19 cellular contexts compared by ENCODE assay signal in the genomic region with DNA sequence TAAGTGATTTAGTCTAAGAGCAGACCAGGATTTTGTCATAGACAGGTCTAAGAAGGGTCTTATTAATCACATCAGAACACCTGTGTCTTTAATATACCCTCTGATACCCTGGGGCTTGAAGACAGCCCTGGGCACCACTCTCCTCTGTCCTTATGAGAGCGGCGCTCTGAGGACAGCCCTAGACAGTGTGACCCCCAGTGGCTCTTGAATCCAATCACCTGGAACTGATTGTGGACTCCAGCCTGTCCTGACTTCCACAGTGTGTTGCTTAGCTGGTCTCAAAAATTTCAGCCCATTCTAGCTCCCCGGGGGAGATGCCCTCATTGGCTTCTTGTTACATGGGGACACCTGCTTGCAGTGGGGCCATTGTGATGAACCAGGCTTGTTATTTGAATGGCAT.
A peak's percentile ranks its signal among the peaks of the same experiment; 100 is the strongest.
DNase-seq lines count a peak whose midpoint lies in the region; ATAC-seq and TF ChIP-seq lines count a peak whose summit lies in the region.
"Had no signal": no experiment of that assay in that cellular context is flagged by ENCODE, and none has a peak within 500 bp of the region (broad histone marks: within the 10 kb centered on the region; RNA-seq: fewer than 3 reads in every experiment).

No MANE protein-coding gene starts in this region.

- peak; percentile 31 for DNase-seq in NCI-H345 (lab: John Stamatoyannopoulos, UW)
- no peak for DNase-seq in NCI-H345 treated with DMSO at 0.1 percent for 48 hours (lab: John Stamatoyannopoulos, UW; ENCODE audit: unreplicated experiment)
- DNase-seq in WTC11 (ENCODE audit: low spot score), result no peak
- DNase-seq in thyroid gland, result peak; percentile 36 to 44
- DNase-seq in WERI-Rb-1, result no peak
- no peak for DNase-seq in DMS114 treated with DMSO at 0.1 percent for 48 hours (lab: John Stamatoyannopoulos, UW; ENCODE audit: unreplicated experiment)
- no peak for DNase-seq in activated effector memory CD4-positive, alpha-beta T cell treated with Interleukin-2 at 50 U/mL for 16 hours
- DNase-seq: ACHN; BE2C; C1 segment of cervical spinal cord; CD4-positive, CD25-positive, alpha-beta regulatory T cell; CD8-positive, alpha-beta memory T cell; COR-L47; DMS 273 treated with DMSO at 0.1 percent for 48 hours; GDM1 had no signal

- H3K9me3 ChIP-seq in thyroid gland (no peaks in the 10 kb centered on the region), WERI-Rb-1 (ENCODE audit: severe bottlenecking) (no peaks in the 10 kb centered on the region)
- H3K9me3 ChIP-seq: BE2C, HAP-1 had no signal

- TF ChIP-seq CTCF in WTC11 (IDR thresholded peaks at IDR 0.05) (no peak), nephron (IDR thresholded peaks at IDR 0.05; ENCODE audit: unreplicated experiment in 3 of 3) (no peak), thyroid gland (IDR thresholded peaks at IDR 0.05) (no peak), WERI-Rb-1 (IDR thresholded peaks at IDR 0.05; ENCODE audit: low read depth, low read length) (no peak)

- no peak overlapping the region for H3K4me3 ChIP-seq in thyroid gland (replicated peaks in 1 of 3)
- H3K4me3 ChIP-seq in WERI-Rb-1 (ENCODE audit: low read depth, low read length), result no peak overlapping the region
- H3K4me3 ChIP-seq: HAP-1 had no signal

- H3K27ac Mint-ChIP-seq in WTC11, result no peak overlapping the region
- H3K27ac Mint-ChIP-seq in nephron, result peak overlapping the region in 2 of 3 experiments; percentile 68 to 98
- H3K27ac Mint-ChIP-seq: IgD-negative memory B cell had no signal

- CTCF ChIA-PET in WTC11 (lab: Charles Lee), result no interaction called here

- 39 to 58% methylated on average over 2 to 3 of the region's 3 CpGs for WGBS in thyroid gland, 2 donors

- H3K36me3 ChIP-seq in thyroid gland, result no peaks in the 10 kb centered on the region
- no peaks in the 10 kb centered on the region for H3K36me3 ChIP-seq in WERI-Rb-1
- H3K36me3 ChIP-seq: BE2C, HAP-1 had no signal

- no peak overlapping the region for H3K4me3 Mint-ChIP-seq in WTC11
- H3K4me3 Mint-ChIP-seq in nephron, result no peak overlapping the region
- H3K4me3 Mint-ChIP-seq: CD4-positive, CD25-positive, alpha-beta regulatory T cell; CD8-positive, alpha-beta memory T cell; IgD-negative memory B cell had no signal

- H3K9me3 Mint-ChIP-seq in WTC11, result no peaks in the 10 kb centered on the region
- H3K9me3 Mint-ChIP-seq in nephron, result no peaks in the 10 kb centered on the region
- H3K9me3 Mint-ChIP-seq: CD8-positive, alpha-beta memory T cell; IgD-negative memory B cell had no signal

- peak overlapping the region in 1 of 3 donors; percentile 45 for H3K27ac ChIP-seq in thyroid gland
- H3K27ac ChIP-seq in WERI-Rb-1, result no peak overlapping the region

- no peak for ATAC-seq in WTC11
- ATAC-seq: HepG2 had no signal

- H3K27me3 ChIP-seq in thyroid gland (no peaks in the 10 kb centered on the region), WERI-Rb-1 (ENCODE audit: insufficient read depth, low read depth, severe bottlenecking) (no peaks in the 10 kb centered on the region)
- H3K27me3 ChIP-seq: BE2C had no signal

- H3K4me1 ChIP-seq in thyroid gland, result peaks cover 21 to 42% of the 10 kb centered on the region in 2 donors
- H3K4me1 ChIP-seq: BE2C, HAP-1 had no signal

- intact Hi-C loops in thyroid gland (cut with DNase I), result loop anchor here (5.0 kb wide), 1 partner anchor 164 kb away; no protein-coding TSS in a partner anchor

- no peak for TF ChIP-seq POLR2A in thyroid gland (IDR thresholded peaks at IDR 0.05)

- H3K27me3 Mint-ChIP-seq in WTC11 (ENCODE audit: low read depth), result no peaks in the 10 kb centered on the region
- H3K27me3 Mint-ChIP-seq in nephron (ENCODE audit: low read depth), result peaks cover 5% of the 10 kb centered on the region

- POLR2A ChIA-PET in WTC11 (lab: Charles Lee), result no interaction called here

- H3K36me3 Mint-ChIP-seq in WTC11 (no peaks in the 10 kb centered on the region), nephron (ENCODE audit: low read depth) (no peaks in the 10 kb centered on the region)
- H3K36me3 Mint-ChIP-seq: CD4-positive, CD25-positive, alpha-beta regulatory T cell; CD8-positive, alpha-beta memory T cell; IgD-negative memory B cell had no signal

- H3K4me1 Mint-ChIP-seq in WTC11, result peaks cover 31% of the 10 kb centered on the region
- peaks cover 87% of the 10 kb centered on the region for H3K4me1 Mint-ChIP-seq in nephron
- H3K4me1 Mint-ChIP-seq: CD8-positive, alpha-beta memory T cell; IgD-negative memory B cell had no signal

TF ChIP-seq in WTC11, 78 proteins besides CTCF, POLR2A, EP300 and RAD21:
- no peak for TF ChIP-seq TP53 (CRISPR knock-in tag; IDR thresholded peaks at IDR 0.05)
- no peak for TF ChIP-seq JUN (CRISPR knock-in tag; IDR thresholded peaks at IDR 0.05)
- TF ChIP-seq, protein P1, sequence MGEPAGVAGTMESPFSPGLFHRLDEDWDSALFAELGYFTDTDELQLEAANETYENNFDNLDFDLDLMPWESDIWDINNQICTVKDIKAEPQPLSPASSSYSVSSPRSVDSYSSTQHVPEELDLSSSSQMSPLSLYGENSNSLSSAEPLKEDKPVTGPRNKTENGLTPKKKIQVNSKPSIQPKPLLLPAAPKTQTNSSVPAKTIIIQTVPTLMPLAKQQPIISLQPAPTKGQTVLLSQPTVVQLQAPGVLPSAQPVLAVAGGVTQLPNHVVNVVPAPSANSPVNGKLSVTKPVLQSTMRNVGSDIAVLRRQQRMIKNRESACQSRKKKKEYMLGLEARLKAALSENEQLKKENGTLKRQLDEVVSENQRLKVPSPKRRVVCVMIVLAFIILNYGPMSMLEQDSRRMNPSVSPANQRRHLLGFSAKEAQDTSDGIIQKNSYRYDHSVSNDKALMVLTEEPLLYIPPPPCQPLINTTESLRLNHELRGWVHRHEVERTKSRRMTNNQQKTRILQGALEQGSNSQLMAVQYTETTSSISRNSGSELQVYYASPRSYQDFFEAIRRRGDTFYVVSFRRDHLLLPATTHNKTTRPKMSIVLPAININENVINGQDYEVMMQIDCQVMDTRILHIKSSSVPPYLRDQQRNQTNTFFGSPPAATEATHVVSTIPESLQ (CRISPR knock-in tag; IDR thresholded peaks at IDR 0.05), result no peak
- TF ChIP-seq FOXK1 (CRISPR knock-in tag; IDR thresholded peaks at IDR 0.05), result no peak
- TF ChIP-seq ESRRA (CRISPR knock-in tag; IDR thresholded peaks at IDR 0.05; ENCODE audit: borderline replicate concordance), result no peak
- no peak for TF ChIP-seq ZNF219 (CRISPR knock-in tag; IDR thresholded peaks at IDR 0.05; ENCODE audit: borderline replicate concordance)
- TF ChIP-seq ZNF121 (CRISPR knock-in tag; IDR thresholded peaks at IDR 0.05), result peak; percentile 71; the same call in 1 of the 2 replicates
- TF ChIP-seq NR1H2 (CRISPR knock-in tag; IDR thresholded peaks at IDR 0.05), result no peak
- TF ChIP-seq ZNF263 (CRISPR knock-in tag; IDR thresholded peaks at IDR 0.05; ENCODE audit: low read depth), result no peak

Comparison
In these comparisons a context has a peak if more than half of its experiments do, and no peak if none do; other contexts are left out.
1. DNase-seq: peak in NCI-H345 (single experiment) and thyroid gland (2 of 2); none in NCI-H345 treated with DMSO at 0.1 percent for 48 hours (single experiment), WTC11 (single experiment), WERI-Rb-1 (single experiment), DMS114 treated with DMSO at 0.1 percent for 48 hours (single experiment) and activated effector memory CD4-positive, alpha-beta T cell treated with Interleukin-2 at 50 U/mL for 16 hours (single experiment).